Comparison of ENCODE assay signal across 1 cellular context in the genomic region with DNA sequence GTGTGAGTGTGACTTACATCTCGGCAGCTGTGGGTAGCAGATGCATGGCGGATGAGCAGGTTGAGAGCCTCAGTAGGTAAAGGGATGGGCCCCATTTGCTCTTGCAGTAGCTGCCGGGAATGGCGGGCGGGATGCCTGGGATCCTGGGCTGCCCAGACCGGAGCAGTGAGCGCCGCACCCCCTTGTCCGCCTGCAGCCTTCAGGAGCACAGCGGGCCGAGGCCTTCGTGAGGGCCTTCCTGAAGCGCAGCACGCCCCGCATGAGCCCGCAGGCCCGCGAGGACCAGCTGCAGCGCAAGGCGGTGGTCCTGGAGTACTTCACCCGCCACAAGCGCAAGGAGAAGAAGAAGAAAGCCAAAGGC.
TF ChIP-seq lines count a peak whose summit lies in the region.

No MANE protein-coding gene starts in this region.

TF ChIP-seq in HEK293, 187 proteins besides CTCF, POLR2A, EP300 and RAD21:
- TF ChIP-seq ZNF133 (tag by site-specific recombination; IDR thresholded peaks at IDR 0.05) (no peak), ZNF704 (tag by site-specific recombination; IDR thresholded peaks at IDR 0.05) (0 out of 2 replicates have a peak, but pooled peaks have one; percentile 11), ZNF426 (tag by site-specific recombination; IDR thresholded peaks at IDR 0.05) (no peak), ZNF202 (tag by site-specific recombination; IDR thresholded peaks at IDR 0.05; ENCODE audit: borderline replicate concordance) (no peak)
